17 cellular contexts compared by ENCODE assay signal in the genomic region with DNA sequence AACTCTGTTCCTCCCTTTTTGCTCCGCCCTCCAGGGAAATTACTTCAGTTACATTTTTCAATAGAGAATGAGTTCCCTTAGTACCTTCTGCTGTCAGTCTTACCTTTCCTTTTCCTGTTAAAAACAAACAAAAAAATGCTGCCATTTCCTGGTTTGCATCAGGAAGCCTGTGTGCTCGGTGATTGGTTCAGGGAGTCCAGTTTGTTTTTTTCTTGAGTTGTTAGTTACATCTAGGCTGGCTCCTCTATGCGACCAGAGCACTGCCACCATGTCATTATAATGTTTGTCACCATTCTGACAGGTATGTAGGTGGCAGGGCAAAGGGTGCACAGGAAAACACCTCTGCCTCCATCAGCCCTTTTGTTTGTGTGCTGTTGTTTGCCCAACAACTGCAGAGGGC.
"Had no signal": no experiment of that assay in that cellular context is flagged by ENCODE, and none has a peak within 500 bp of the region (broad histone marks: within the 10 kb centered on the region; RNA-seq: fewer than 3 reads in every experiment).

No MANE protein-coding gene starts in this region.

- H3K27ac Mint-ChIP-seq: activated CD8-positive, alpha-beta memory T cell treated with anti-CD3 and anti-CD28 coated beads, Interleukin-2, amount 10 ng/mL, durations not matched to agents 7 days and 5 days; activated naive CD8-positive, alpha-beta T cell treated with anti-CD3 and anti-CD28 coated beads, Interleukin-2, amount 10 ng/mL, durations not matched to agents 7 days and 5 days; natural killer cell treated with Interleukin-12 subunit alpha and Interleukin-12 subunit beta and Interleukin-15 and Interleukin-18, amount 100 ng/mL, for 72 hours; stimulated activated naive B cell treated with anti-CD40 and anti-IgM and Interleukin-4, amounts not matched to agents 10 μg/mL and 1 μg/mL and 100 μg/mL, for 72 hours; T-helper 2 cell treated with Interferon-gamma antibody and Interleukin-4, amounts not matched to agents 5 μg/mL and 100 μg/mL, for 36 hours had no signal

- H3K27ac ChIP-seq: esophagus squamous epithelium, left lung, prostate gland, right lobe of liver had no signal

- H3K4me1 Mint-ChIP-seq: activated CD8-positive, alpha-beta memory T cell treated with anti-CD3 and anti-CD28 coated beads, Interleukin-2, amount 10 ng/mL, durations not matched to agents 7 days and 5 days; activated naive CD8-positive, alpha-beta T cell treated with anti-CD3 and anti-CD28 coated beads, Interleukin-2, amount 10 ng/mL, durations not matched to agents 7 days and 5 days had no signal

- ATAC-seq: activated CD8-positive, alpha-beta memory T cell treated with anti-CD3 and anti-CD28 coated beads, Interleukin-2, amount 10 ng/mL, durations not matched to agents 7 days and 5 days; activated T-cell treated with anti-CD3 and anti-CD28 coated beads, Interleukin-2, amount 50 U/mL, for 4 hours; left lung; natural killer cell treated with Interleukin-12 subunit alpha and Interleukin-12 subunit beta and Interleukin-15 and Interleukin-18, amount 100 ng/mL, for 72 hours; right lobe of liver; stimulated activated naive B cell treated with anti-CD40 and anti-IgM and Interleukin-4, amounts not matched to agents 10 μg/mL and 1 μg/mL and 100 μg/mL, for 72 hours had no signal

- DNase-seq: activated CD8-positive, alpha-beta memory T cell treated with anti-CD3 and anti-CD28 coated beads, Interleukin-2, amount 10 ng/mL, durations not matched to agents 7 days and 5 days; activated gamma-delta T cell treated with Interleukin-2 at 50 U/mL for 16 hours; activated naive CD8-positive, alpha-beta T cell treated with anti-CD3 and anti-CD28 coated beads, Interleukin-2, amount 10 ng/mL, durations not matched to agents 7 days and 5 days; activated T-cell treated with anti-CD3 and anti-CD28 coated beads, Interleukin-2, amount 50 U/mL, for 4 hours; aorta; esophagus squamous epithelium; foreskin fibroblast; left lung; occipital lobe; right lobe of liver; stimulated activated CD4-positive, alpha-beta T cell treated with anti-CD3 and anti-CD28 coated beads, Interleukin-2, amount 100 ng/mL, for 24 hours; stimulated activated naive B cell treated with anti-CD40 and anti-IgM and Interleukin-4, amounts not matched to agents 10 μg/mL and 1 μg/mL and 100 μg/mL, for 72 hours; substantia nigra; trophoblast cell had no signal

- H3K4me3 Mint-ChIP-seq: activated CD8-positive, alpha-beta memory T cell treated with anti-CD3 and anti-CD28 coated beads, Interleukin-2, amount 10 ng/mL, durations not matched to agents 7 days and 5 days; activated naive CD8-positive, alpha-beta T cell treated with anti-CD3 and anti-CD28 coated beads, Interleukin-2, amount 10 ng/mL, durations not matched to agents 7 days and 5 days; activated T-cell treated with anti-CD3 and anti-CD28 coated beads, Interleukin-2, amount 50 U/mL, for 4 hours; natural killer cell treated with Interleukin-12 subunit alpha and Interleukin-12 subunit beta and Interleukin-15 and Interleukin-18, amount 100 ng/mL, for 72 hours; stimulated activated naive B cell treated with anti-CD40 and anti-IgM and Interleukin-4, amounts not matched to agents 10 μg/mL and 1 μg/mL and 100 μg/mL, for 72 hours; T-helper 2 cell treated with Interferon-gamma antibody and Interleukin-4, amounts not matched to agents 5 μg/mL and 100 μg/mL, for 36 hours had no signal

- H3K36me3 ChIP-seq: esophagus squamous epithelium, left lung, prostate gland, right lobe of liver had no signal

- H3K4me3 ChIP-seq: esophagus squamous epithelium, left lung, prostate gland, right lobe of liver had no signal

- H3K36me3 Mint-ChIP-seq: activated CD8-positive, alpha-beta memory T cell treated with anti-CD3 and anti-CD28 coated beads, Interleukin-2, amount 10 ng/mL, durations not matched to agents 7 days and 5 days; activated naive CD8-positive, alpha-beta T cell treated with anti-CD3 and anti-CD28 coated beads, Interleukin-2, amount 10 ng/mL, durations not matched to agents 7 days and 5 days had no signal

- H3K9me3 ChIP-seq: prostate gland, right lobe of liver had no signal

- H3K9me3 Mint-ChIP-seq: natural killer cell treated with Interleukin-12 subunit alpha and Interleukin-12 subunit beta and Interleukin-15 and Interleukin-18, amount 100 ng/mL, for 72 hours; T-helper 2 cell treated with Interferon-gamma antibody and Interleukin-4, amounts not matched to agents 5 μg/mL and 100 μg/mL, for 36 hours had no signal

- H3K4me1 ChIP-seq: esophagus squamous epithelium, left lung, prostate gland, right lobe of liver had no signal
